ENCODE assay signal across 1 cellular context in genomic region chr2:201452856-201453643, GRCh38.
TF ChIP-seq lines count a peak whose summit lies in the region.

No MANE protein-coding gene starts in this region.

TF ChIP-seq in neural cell, 6 proteins besides CTCF, POLR2A, EP300 and RAD21 (continued from another document):
- TF ChIP-seq REST (IDR thresholded peaks at IDR 0.05; ENCODE audit: borderline replicate concordance), result no peak
- no peak for TF ChIP-seq MXI1 (conservative IDR thresholded peaks at IDR 0.05; ENCODE audit: poor library complexity, severe bottlenecking)
- TF ChIP-seq EZH2 (IDR thresholded peaks at IDR 0.05; ENCODE audit: borderline replicate concordance, insufficient read depth, low read length, poor library complexity, severe bottlenecking), result no peak
- TF ChIP-seq SMC3 (conservative IDR thresholded peaks at IDR 0.05; ENCODE audit: poor library complexity), result no peak
